Comparison of ENCODE assay signal across 8 cellular contexts in genomic region chr19:55486043-55486970, GRCh38. TPM values are rescaled to one million over a fixed set of nuclear protein-coding genes. Genes with fewer than 3 reads are reported as not detected.
DNase-seq lines count a peak whose midpoint lies in the region; TF ChIP-seq lines count a peak whose summit lies in the region.

No MANE protein-coding gene starts in this region.

- peaks cover 28% of the 10 kb centered on the region for H3K4me1 Mint-ChIP-seq in nephron progenitor cell

- peak overlapping the region; percentile 91 for H3K4me3 Mint-ChIP-seq in nephron progenitor cell

- H3K9me3 Mint-ChIP-seq in nephron progenitor cell, result no peaks in the 10 kb centered on the region

- H2AFZ ChIP-seq in Loucy (ENCODE audit: low read length), result no peak overlapping the region

- H3K4me1 ChIP-seq in Loucy (ENCODE audit: insufficient read depth, low read length, poor library complexity, severe bottlenecking), result peaks cover 19% of the 10 kb centered on the region
- peaks cover 5 to 13% of the 10 kb centered on the region in 2 donors for H3K4me1 ChIP-seq in duodenal mucosa (ENCODE audit: control insufficient read depth in 1 of 2, insufficient read depth in 2 of 2, low read length in 2 of 2)

- no peaks in the 10 kb centered on the region for H3F3A ChIP-seq in Loucy (ENCODE audit: low read depth)

- peak overlapping the region; percentile 70 for H3K27ac ChIP-seq in duodenal mucosa (ENCODE audit: low read depth, low read length)

- H3K4me3 ChIP-seq in BJ (ENCODE audit: low read depth, low read length) (peak overlapping the region; percentile 82; the same call in 1 of the 2 replicates), Loucy (ENCODE audit: low read length, poor library complexity, severe bottlenecking) (peak overlapping the region; percentile 80), duodenal mucosa (ENCODE audit: low read depth in 1 of 2, low read length in 2 of 2) (no peak overlapping the region)

- peak overlapping the region; percentile 93 for H3K4me2 ChIP-seq in Loucy (ENCODE audit: low read depth, low read length, poor library complexity, severe bottlenecking)

- CTCF ChIA-PET in BJ (lab: Yijun Ruan, JAX), result interaction anchor here (2.9 to 10.9 kb wide), 3 partner anchors 18 to 19 kb away, joined by 11 to 106 read pairs (median 24); no protein-coding TSS in a partner anchor

- H3K27me3 ChIP-seq in BJ (ENCODE audit: control insufficient read depth, insufficient read depth, low read length) (no peaks in the 10 kb centered on the region), Loucy (ENCODE audit: insufficient read depth, low read length, poor library complexity, severe bottlenecking) (no peaks in the 10 kb centered on the region), duodenal mucosa (ENCODE audit: control insufficient read depth in 1 of 2, insufficient read depth in 2 of 2, low read length in 2 of 2) (peaks cover 6 to 16% of the 10 kb centered on the region in 2 donors)

- no peaks in the 10 kb centered on the region for H3K79me2 ChIP-seq in Loucy (ENCODE audit: insufficient read depth, low read length)

- peak overlapping the region; percentile 77 for H3K9ac ChIP-seq in Loucy (ENCODE audit: low read depth, low read length, poor library complexity, severe bottlenecking)
- no peak overlapping the region for H3K9ac ChIP-seq in duodenal mucosa (ENCODE audit: low read depth in 1 of 2, low read length in 2 of 2)

- no peaks in the 10 kb centered on the region for H3K9me2 ChIP-seq in Loucy (replicated peaks; ENCODE audit: low read depth, low read length)

- H3K36me3 Mint-ChIP-seq in nephron progenitor cell (ENCODE audit: low read depth), result no peaks in the 10 kb centered on the region

- DNase-seq in BJ (ENCODE audit: low read depth), result no peak
- DNase-seq in nephron progenitor cell, result no peak
- no peak for DNase-seq in NCI-H2171 treated with DMSO at 0.1 percent for 48 hours (lab: John Stamatoyannopoulos, UW)
- DNase-seq in KG1 (lab: John Stamatoyannopoulos, UW), result no peak
- no peak for DNase-seq in 8988T
- no peak for DNase-seq in NCI-H1694 treated with DMSO at 0.1 percent for 48 hours (lab: John Stamatoyannopoulos, UW)

- H3K36me3 ChIP-seq in BJ (ENCODE audit: control insufficient read depth, insufficient read depth, low read length), result peaks cover 4% of the 10 kb centered on the region
- H3K36me3 ChIP-seq in Loucy (ENCODE audit: insufficient read depth, low read length), result no peaks in the 10 kb centered on the region
- H3K36me3 ChIP-seq in duodenal mucosa (ENCODE audit: control insufficient read depth in 1 of 2, insufficient read depth in 2 of 2, low read length in 2 of 2), result peaks cover 0 to 7% of the 10 kb centered on the region in 2 donors

- H3K9me3 ChIP-seq in Loucy (ENCODE audit: insufficient read depth, low read depth, low read length) (no peaks in the 10 kb centered on the region), duodenal mucosa (ENCODE audit: control insufficient read depth in 1 of 2, low read length in 2 of 2) (no peaks in the 10 kb centered on the region)

- POLR2A ChIA-PET in BJ (lab: Charles Lee), result no interaction called here

- peak overlapping the region; percentile 98 for H3K27ac Mint-ChIP-seq in nephron progenitor cell

- TF ChIP-seq CTCF in BJ (IDR thresholded peaks at IDR 0.05; ENCODE audit: insufficient read depth, low read depth, low read length), result no peak
- TF ChIP-seq CTCF in Loucy (conservative IDR thresholded peaks at IDR 0.05; ENCODE audit: low read length), result no peak
- no peak for TF ChIP-seq CTCF in nephron progenitor cell (IDR thresholded peaks at IDR 0.05)

- peaks cover 3% of the 10 kb centered on the region for H3K27me3 Mint-ChIP-seq in nephron progenitor cell (ENCODE audit: low read depth, poor library complexity)

- peaks cover 2% of the 10 kb centered on the region for H4K20me1 ChIP-seq in Loucy (ENCODE audit: insufficient read depth, low read length, poor library complexity, severe bottlenecking)

RNA-seq across cellular contexts. Expression of gene NAT14, which starts 1.3 kb away (rescaled TPM):
- polyA plus RNA-seq in BJ (2011; rRNA removed), result 20.4 and 34.8 TPM in 2 replicates
- 8.6 and 10.6 TPM in 2 replicates for polyA minus RNA-seq in BJ (2011; rRNA and poly(A)+ RNA removed)

RNA-seq across cellular contexts. Expression of gene SSC5D, which starts 1.9 kb away (rescaled TPM):
- 5.5 and 8.2 TPM in 2 replicates for polyA plus RNA-seq in BJ (2011; rRNA removed)
- 11.0 and 37.8 TPM in 2 replicates for polyA minus RNA-seq in BJ (2011; rRNA and poly(A)+ RNA removed)

RNA-seq across cellular contexts. Expression of gene ZNF628, which starts 9.9 kb away (rescaled TPM):
- polyA plus RNA-seq in BJ (2011; rRNA removed), result 0.36 and 0.48 TPM in 2 replicates
- 0.47 and 0.62 TPM in 2 replicates for polyA minus RNA-seq in BJ (2011; rRNA and poly(A)+ RNA removed)

RNA-seq across cellular contexts. Expression of gene C19orf85, which starts 21.8 kb away (rescaled TPM):
- polyA plus RNA-seq in BJ (2011; rRNA removed), result not detected in 2 replicates
- not detected in 2 replicates for polyA minus RNA-seq in BJ (2011; rRNA and poly(A)+ RNA removed)

RNA-seq across cellular contexts. Expression of gene ISOC2, which starts 24.9 kb away (rescaled TPM):
- polyA plus RNA-seq in BJ (2011; rRNA removed), result 93.8 and 123 TPM in 2 replicates
- 19.8 and 31.8 TPM in 2 replicates for polyA minus RNA-seq in BJ (2011; rRNA and poly(A)+ RNA removed)

Comparison
In these comparisons a context has a peak if more than half of its experiments do, and no peak if none do; other contexts are left out.
1. H3K4me3 ChIP-seq: peak in BJ (single experiment) and Loucy (single experiment); none in duodenal mucosa (0 of 2).